11 cellular contexts compared by ENCODE assay signal in the genomic region with DNA sequence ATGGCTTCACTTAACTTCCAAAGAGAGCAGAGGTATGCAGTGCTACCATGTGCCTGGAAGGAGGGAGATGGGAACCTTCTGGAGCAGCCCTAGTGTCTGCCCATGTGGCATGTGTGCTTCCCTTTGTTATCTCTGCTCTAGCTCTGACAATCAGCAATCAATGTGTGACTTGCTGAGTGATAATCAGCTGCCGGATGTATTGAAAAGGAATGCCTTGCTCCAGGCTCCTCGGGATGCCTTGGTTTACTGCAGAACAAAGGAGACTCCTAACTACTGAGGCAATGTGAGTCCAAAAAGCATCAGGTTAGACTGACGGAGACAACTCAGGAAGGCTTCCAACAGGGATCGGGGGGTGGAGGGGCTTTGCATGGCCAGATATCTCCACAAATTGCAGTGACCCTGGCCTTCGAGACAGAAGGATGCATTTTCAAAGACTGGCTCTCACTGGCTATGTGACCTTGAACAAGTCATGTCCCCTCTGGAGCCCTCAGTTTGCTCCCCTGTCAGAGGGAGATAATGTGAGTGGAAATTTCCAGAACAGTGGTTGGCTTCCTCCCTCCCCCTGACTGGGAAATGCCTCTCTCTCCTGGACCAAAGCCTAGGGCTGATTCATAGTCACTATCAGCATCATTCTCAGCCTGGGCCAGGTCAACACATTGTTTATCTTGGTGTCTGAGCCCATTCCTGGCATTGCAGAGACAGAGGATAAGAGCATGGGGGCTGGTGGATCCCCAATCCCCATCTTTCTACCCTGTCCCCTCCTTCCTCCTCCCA. TPM values are rescaled to one million over a fixed set of nuclear protein-coding genes. Genes with fewer than 3 reads are reported as not detected.
DNase-seq lines count a peak whose midpoint lies in the region; ATAC-seq, FAIRE-seq and TF ChIP-seq lines count a peak whose summit lies in the region.
"Had no signal": no experiment of that assay in that cellular context is flagged by ENCODE, and none has a peak within 500 bp of the region (broad histone marks: within the 10 kb centered on the region; RNA-seq: fewer than 3 reads in every experiment).

No MANE protein-coding gene starts in this region.

- ATAC-seq in lung (ENCODE audit: insufficient read depth, low FRiP score): peak; percentile 61
- ATAC-seq in HG03175 (IDR thresholded peaks at IDR 0.05; ENCODE audit: unreplicated experiment): no peak

- H3K9ac ChIP-seq in endothelial cell of umbilical vein (replicated peaks; ENCODE audit: extremely low read depth, insufficient read depth, low read length): peak overlapping the region; percentile 19

- peak; percentile 52 for TF ChIP-seq POLR2A in endothelial cell of umbilical vein (IDR thresholded peaks at IDR 0.05; ENCODE audit: low read depth, low read length)

- no peak overlapping the region for H3K4me3 ChIP-seq in endothelial cell of umbilical vein (replicated peaks in 1 of 3; ENCODE audit: insufficient read depth in 1 of 3, low read depth in 1 of 3, low read length in 3 of 3)
- H3K4me3 ChIP-seq in lung: no peak overlapping the region
- H3K4me3 ChIP-seq: cardiac muscle cell had no signal

- H3K4me1 ChIP-seq in endothelial cell of umbilical vein (ENCODE audit: control insufficient read depth, extremely low read depth, insufficient read depth, low read length) (peaks cover 18% of the 10 kb centered on the region), lung (ENCODE audit: control insufficient read depth in 2 of 2, insufficient read depth in 2 of 2, low read length in 2 of 2) (peaks cover 0 to 8% of the 10 kb centered on the region in 2 donors)

- peak; percentile 94 for DNase-seq in M059J (ENCODE audit: low read depth)
- peak; percentile 95 for DNase-seq in endothelial cell of umbilical vein (ENCODE audit: low read depth, low spot score)
- DNase-seq in lung (ENCODE audit: low spot score): peak; percentile 51
- peak; percentile 78 for DNase-seq in ureter (ENCODE audit: low spot score)
- no peak for DNase-seq in COLO668 (lab: John Stamatoyannopoulos, UW; ENCODE audit: unreplicated experiment)
- DNase-seq in activated gamma-delta T cell (lab: John Stamatoyannopoulos, UW): no peak
- no peak for DNase-seq in NCI-H1694 (lab: John Stamatoyannopoulos, UW)
- DNase-seq: activated CD4-positive, alpha-beta T cell treated with anti-CD3 and anti-CD28 coated beads for 1 hour; NCI-H524 treated with DMSO at 0.1 percent for 48 hours had no signal

- intact Hi-C loops in endothelial cell of umbilical vein (cut with micrococcal nuclease): loop anchor here (2.0 to 5.0 kb wide), 2 partner anchors 161 to 236 kb away; no protein-coding TSS in a partner anchor

- CTCF ChIA-PET in endothelial cell of umbilical vein (lab: Charles Lee): interaction anchor here (0.9 to 2.3 kb wide), 6 partner anchors 7 to 333 kb away, joined by 3 to 10 read pairs (median 4); no protein-coding TSS in a partner anchor

- H3K79me2 ChIP-seq in endothelial cell of umbilical vein (ENCODE audit: control insufficient read depth, insufficient read depth, low read length): no peaks in the 10 kb centered on the region

- POLR2A ChIA-PET in endothelial cell of umbilical vein (lab: Charles Lee): no interaction called here

- peak overlapping the region; percentile 74 for H3K27ac ChIP-seq in endothelial cell of umbilical vein (ENCODE audit: insufficient read depth, low read depth, low read length)
- peak overlapping the region; percentile 31 to 51 for H3K27ac ChIP-seq in lung (ENCODE audit: low read depth in 1 of 2, low read length in 1 of 2)
- H3K27ac ChIP-seq: cardiac muscle cell had no signal

- whole genome bisulfite sequencing in lung, 2 donors: 74 to 87% methylated on average over 5 of the region's 5 CpGs

- H3K9me1 ChIP-seq in endothelial cell of umbilical vein (replicated peaks; ENCODE audit: control insufficient read depth, extremely low read depth, insufficient read depth, low read length): no peaks in the 10 kb centered on the region

- no TSS peak for BruUV-seq in endothelial cell of umbilical vein (replicated peaks; lab: Mats Ljungman, UMichigan)

- peak; percentile 96 for FAIRE-seq in endothelial cell of umbilical vein (lab: Jason Lieb, UNC)

- dilution Hi-C loops in endothelial cell of umbilical vein (cut with MboI; ENCODE audit: extremely low pct_ligation_motif_present, low sequenced_read_pairs): no loop called here

- H3K27me3 ChIP-seq in endothelial cell of umbilical vein (ENCODE audit: control insufficient read depth in 2 of 2, insufficient read depth in 2 of 2, low read length in 2 of 2): no peaks in the 10 kb centered on the region
- no peaks in the 10 kb centered on the region for H3K27me3 ChIP-seq in lung (ENCODE audit: control insufficient read depth, insufficient read depth)
- H3K27me3 ChIP-seq: cardiac muscle cell had no signal

- H4K20me1 ChIP-seq in endothelial cell of umbilical vein (replicated peaks; ENCODE audit: control insufficient read depth, extremely low read depth, insufficient read depth, low read length): no peaks in the 10 kb centered on the region

- H3K36me3 ChIP-seq in endothelial cell of umbilical vein (ENCODE audit: control insufficient read depth in 2 of 2, extremely low read depth in 1 of 2, insufficient read depth in 2 of 2, low read length in 2 of 2): no peaks in the 10 kb centered on the region
- H3K36me3 ChIP-seq in lung (ENCODE audit: control insufficient read depth in 2 of 2, insufficient read depth in 2 of 2, low read length in 2 of 2): no peaks in the 10 kb centered on the region
- H3K36me3 ChIP-seq: cardiac muscle cell had no signal

- H3K9me3 ChIP-seq in endothelial cell of umbilical vein (replicated peaks; ENCODE audit: control insufficient read depth, insufficient read depth, low read length) (no peaks in the 10 kb centered on the region), lung (ENCODE audit: control insufficient read depth in 2 of 2, insufficient read depth in 1 of 2, low read length in 1 of 2) (peaks cover 0 to 4% of the 10 kb centered on the region in 2 donors)

- H2AFZ ChIP-seq in endothelial cell of umbilical vein (ENCODE audit: low read depth, low read length): peak overlapping the region; percentile 35

- TF ChIP-seq CTCF in endothelial cell of umbilical vein (IDR thresholded peaks at IDR 0.05; ENCODE audit: extremely low read depth in 1 of 2, insufficient read depth in 1 of 2, low read depth in 1 of 2, low read length in 2 of 2) (no peak), lung (IDR thresholded peaks at IDR 0.05; ENCODE audit: control extremely low read depth, extremely low read depth) (no peak)

- peak overlapping the region; percentile 1 for H3K4me2 ChIP-seq in endothelial cell of umbilical vein (ENCODE audit: insufficient read depth, low read length)

TF ChIP-seq in endothelial cell of umbilical vein, 7 proteins besides CTCF, POLR2A, EP300 and RAD21:
- TF ChIP-seq MYC (IDR thresholded peaks at IDR 0.05; ENCODE audit: low read depth, low read length): no peak
- peak; percentile 71 for TF ChIP-seq POLR2AphosphoS5 (IDR thresholded peaks at IDR 0.05; ENCODE audit: insufficient read depth, low read depth, low read length)
- TF ChIP-seq GATA2 (IDR thresholded peaks at IDR 0.05; ENCODE audit: insufficient read depth, insufficient read length, low read depth, low read length): peak; percentile 87
- peak; percentile 71 for TF ChIP-seq FOS (IDR thresholded peaks at IDR 0.05; ENCODE audit: borderline replicate concordance, insufficient read depth, low read length)
- peak; percentile 49 for TF ChIP-seq JUN (IDR thresholded peaks at IDR 0.05; ENCODE audit: borderline replicate concordance, insufficient read depth, insufficient read length, low read depth)
- TF ChIP-seq, protein P1, sequence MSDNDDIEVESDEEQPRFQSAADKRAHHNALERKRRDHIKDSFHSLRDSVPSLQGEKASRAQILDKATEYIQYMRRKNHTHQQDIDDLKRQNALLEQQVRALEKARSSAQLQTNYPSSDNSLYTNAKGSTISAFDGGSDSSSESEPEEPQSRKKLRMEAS (IDR thresholded peaks at IDR 0.05; ENCODE audit: insufficient read depth, insufficient read length): no peak
- no peak for TF ChIP-seq EZH2 (IDR thresholded peaks at IDR 0.05; ENCODE audit: borderline replicate concordance, low read depth, low read length, severe bottlenecking)

RNA-seq across cellular contexts. Expression of a gene that starts 35.8 kb away (rescaled TPM):
- 6.7 and 10.5 TPM in 2 replicates for total RNA-seq in M059J (2014; rRNA removed; shearing (Covaris generic))
- 2.9 and 3.7 TPM in 2 replicates for total RNA-seq in endothelial cell of umbilical vein
- polyA plus RNA-seq in endothelial cell of umbilical vein: 2.4 and 2.9 TPM in 2 replicates
- 2.0 and 2.2 TPM in 2 replicates for polyA plus RNA-seq in endothelial cell of umbilical vein (2011; cell fraction: cytosol; rRNA removed)
- 2.3 TPM in 2 replicates for polyA plus RNA-seq in endothelial cell of umbilical vein (2011; cell fraction: nucleus; rRNA removed)
- 0.50 and 1.1 TPM in 2 replicates for polyA plus RNA-seq in endothelial cell of umbilical vein (2012)
- polyA minus RNA-seq in endothelial cell of umbilical vein: 2.6 and 2.7 TPM in 2 replicates
- polyA minus RNA-seq in endothelial cell of umbilical vein (2011; cell fraction: cytosol; rRNA and poly(A)+ RNA removed): not detected
- polyA minus RNA-seq in endothelial cell of umbilical vein (2011; cell fraction: nucleus; rRNA and poly(A)+ RNA removed): 0.91 and 1.3 TPM in 2 replicates
- 10 to 100 TPM in 1 of 2 donors, 1 to 10 TPM in 1; 5.9 to 12.5 TPM for total RNA-seq in lung
- 1 to 10 TPM; 2.4 to 2.8 TPM for polyA plus RNA-seq in lung
- total RNA-seq in ureter: 5.4 TPM

Comparison
In these comparisons a context has a peak if more than half of its experiments do, and no peak if none do; other contexts are left out.
1. DNase-seq: peak in M059J (single experiment), endothelial cell of umbilical vein (single experiment), lung (single experiment) and ureter (single experiment); none in COLO668 (single experiment), activated gamma-delta T cell (single experiment) and NCI-H1694 (single experiment).